1 cellular context compared by ENCODE assay signal in the genomic region with DNA sequence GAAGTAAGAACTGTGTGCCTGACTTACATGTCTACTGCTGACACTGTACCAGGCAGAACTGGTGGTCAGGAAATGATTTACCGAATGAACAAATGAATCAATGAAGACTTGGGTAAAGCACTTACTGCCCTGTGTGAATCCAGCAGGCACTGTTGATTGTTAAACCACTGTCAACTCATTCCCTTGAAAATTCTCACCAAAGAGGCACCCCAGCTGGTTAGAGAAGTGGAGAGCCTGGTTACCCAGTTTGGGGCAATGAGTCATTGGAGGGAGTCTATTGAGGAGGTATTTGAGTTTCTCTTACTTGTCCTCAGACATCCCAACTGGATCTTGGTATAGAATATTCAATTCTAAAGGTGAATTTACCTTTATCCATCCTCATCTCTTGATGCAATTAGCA.
TF ChIP-seq lines count a peak whose summit lies in the region.

No MANE protein-coding gene starts in this region.

TF ChIP-seq in IMR-90, 13 proteins besides CTCF, POLR2A, EP300 and RAD21:
- no peak for TF ChIP-seq FOS (IDR thresholded peaks at IDR 0.05; ENCODE audit: low read depth, low read length)
- TF ChIP-seq CEBPB (IDR thresholded peaks at IDR 0.05; ENCODE audit: low read depth, low read length) = no peak
- TF ChIP-seq SMC3 (IDR thresholded peaks at IDR 0.05; ENCODE audit: low read depth, low read length) = no peak
- TF ChIP-seq MAFK (IDR thresholded peaks at IDR 0.05; ENCODE audit: low read depth, low read length) = no peak
- TF ChIP-seq NFE2L2 (IDR thresholded peaks at IDR 0.05; ENCODE audit: low read depth, low read length) = no peak
TF ChIP-seq in IMR-90: peak in this region for 0.
